In the genomic region with DNA sequence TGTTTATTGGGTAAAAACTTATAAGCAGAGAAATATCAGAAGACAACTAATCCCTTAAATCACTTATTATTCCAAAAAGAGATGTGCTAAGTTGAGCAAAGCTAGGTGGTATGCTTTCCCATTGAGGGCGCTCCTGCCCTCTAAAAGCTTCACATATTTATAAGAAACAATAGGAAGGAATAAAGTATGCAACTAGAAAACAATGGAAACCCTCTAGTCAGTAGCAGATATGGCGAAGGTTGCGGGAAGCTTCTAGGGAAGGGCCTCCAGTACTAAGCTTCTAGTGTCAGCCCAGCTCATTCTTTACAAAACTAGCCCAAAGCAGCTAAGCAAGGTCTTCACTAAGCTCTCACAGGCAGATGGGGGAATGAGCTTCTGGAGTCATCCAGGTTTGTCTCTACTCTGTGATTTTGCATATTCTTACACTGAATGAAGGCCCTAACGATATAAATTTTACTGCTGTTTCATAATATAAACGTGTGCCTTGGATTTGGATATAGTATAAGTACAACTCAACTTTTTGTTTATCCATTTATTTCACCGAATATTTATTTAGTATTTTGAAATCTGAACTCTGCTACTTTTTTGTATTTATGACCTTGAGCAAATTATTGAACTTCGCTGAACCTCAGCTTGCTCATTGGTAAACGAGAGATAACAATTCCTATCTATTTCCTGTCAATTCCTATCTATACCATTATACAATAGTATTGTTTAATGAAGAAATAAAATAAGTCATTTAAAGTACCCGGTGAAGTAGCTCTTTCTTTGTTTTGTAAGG, we compare ENCODE assay signal across 22 cellular contexts.
"Had no signal": no experiment of that assay in that cellular context is flagged by ENCODE, and none has a peak within 500 bp of the region (broad histone marks: within the 10 kb centered on the region; RNA-seq: fewer than 3 reads in every experiment).

No MANE protein-coding gene starts in this region.

- H3K27me3 ChIP-seq: MG63 had no signal

- H3K36me3 ChIP-seq: MG63 had no signal

- H3K4me3 ChIP-seq: MG63, PC-9 had no signal

- ATAC-seq: activated naive CD4-positive, alpha-beta T cell treated with anti-CD3 and anti-CD28 coated beads, Interleukin-2, amount 50 U/mL, for 72 hours; activated naive CD8-positive, alpha-beta T cell treated with anti-CD3 and anti-CD28 coated beads, Interleukin-2, amount 50 U/mL, for 24 hours; activated T-cell treated with anti-CD3 and anti-CD28 coated beads, Interleukin-2, amount 50 U/mL, for 4 hours had no signal

- FAIRE-seq: astrocyte had no signal

- DNase-seq: activated B cell treated with CpG ODN at 0.5 μM for 24 hours; activated CD4-positive, alpha-beta memory T cell treated with anti-CD3 and anti-CD28 coated beads for 36 hours; activated CD4-positive, alpha-beta T cell treated with anti-CD3 and anti-CD28 coated beads for 1 hour; activated CD4-positive, alpha-beta T cell treated with anti-CD3 and anti-CD28 coated beads, Interleukin-2, amount 10 ng/mL, durations not matched to agents 7 days and 5 days; activated CD8-positive, alpha-beta memory T cell treated with anti-CD3 and anti-CD28 coated beads for 24 hours; activated effector memory CD4-positive, alpha-beta T cell treated with anti-CD3 and anti-CD28 coated beads, Interleukin-2, amount 50 U/mL, for 16 hours; activated naive CD4-positive, alpha-beta T cell treated with Interleukin-2 at 50 U/mL for 16 hours; activated naive CD8-positive, alpha-beta T cell treated with anti-CD3 and anti-CD28 coated beads, Interleukin-2, amount 50 U/mL, for 24 hours; activated T-cell treated with anti-CD3 and anti-CD28 coated beads, Interleukin-2, amount 50 U/mL, for 4 hours; amniotic stem cell; MG63; MV-4-11; NCI-H1092 treated with DMSO at 0.1 percent for 48 hours; NCI-H1417 treated with DMSO at 0.1 percent for 48 hours; NCI-H1694 treated with DMSO at 0.1 percent for 48 hours; NCI-H2081; NCI-H2171; NCI-H2227 treated with DMSO at 0.1 percent for 48 hours; PC-9; SHP77 treated with DMSO at 0.1 percent for 48 hours had no signal

- H3K27ac ChIP-seq: PC-9 had no signal

- H3K4me2 ChIP-seq: PC-9 had no signal

- H2AFZ ChIP-seq: PC-9 had no signal

- H3K9me3 ChIP-seq: MG63 had no signal
